In genomic region chr1:70134148-70134547, GRCh38 we compare ENCODE assay signal across 19 cellular contexts.
DNase-seq lines count a peak whose midpoint lies in the region; ATAC-seq, FAIRE-seq and TF ChIP-seq lines count a peak whose summit lies in the region.
"Had no signal": no experiment of that assay in that cellular context is flagged by ENCODE, and none has a peak within 500 bp of the region (broad histone marks: within the 10 kb centered on the region; RNA-seq: fewer than 3 reads in every experiment).

No MANE protein-coding gene starts in this region.

- FAIRE-seq in D721Med (lab: Jason Lieb, UNC), result peak; percentile 80
- FAIRE-seq: pancreas had no signal

- H3K4me3 ChIP-seq in HUES6 (ENCODE audit: low read depth, low read length), result peak overlapping the region; percentile 25; the same call in 1 of the 2 replicates
- H3K4me3 ChIP-seq: BLaER1, pancreas, smooth muscle cell, thoracic aorta had no signal

- no peaks in the 10 kb centered on the region for H3K27me3 Mint-ChIP-seq in WTC11 (ENCODE audit: low read depth)
- H3K27me3 Mint-ChIP-seq: brain had no signal

- in situ Hi-C loops in G401 (cut with HindIII; ENCODE audit: low sequenced_read_pairs), result loop anchor here (25.0 kb wide), 1 partner anchor 378 kb away; no protein-coding TSS in a partner anchor

- DNase-seq in D721Med (ENCODE audit: insufficient read length, low spot score) (no peak), WTC11 (ENCODE audit: low spot score) (no peak), myocyte (ENCODE audit: low read depth) (peak; percentile 87), GDM1 (lab: John Stamatoyannopoulos, UW) (no peak), Ammon's horn (ENCODE audit: low spot score) (no peak), G401 (ENCODE audit: low spot score) (no peak)
- DNase-seq: activated CD4-positive, alpha-beta T cell treated with anti-CD3 and anti-CD28 coated beads, Interleukin-2, amount 50 U/mL, for 48 hours; activated naive CD4-positive, alpha-beta T cell treated with anti-CD3 and anti-CD28 coated beads, Interleukin-2, amount 10 ng/mL, durations not matched to agents 7 days and 5 days; activated T-cell treated with anti-CD3 and anti-CD28 coated beads, Interleukin-2, amount 50 U/mL, for 1 hour; NCI-H1694 treated with DMSO at 0.1 percent for 48 hours; NCI-H446; pancreas had no signal

- H3K36me3 ChIP-seq in HUES6 (ENCODE audit: control insufficient read depth, insufficient read depth, low read length), result no peaks in the 10 kb centered on the region
- H3K36me3 ChIP-seq: BLaER1, pancreas, thoracic aorta had no signal

- TF ChIP-seq CTCF in D721Med (IDR thresholded peaks at IDR 0.05; ENCODE audit: insufficient read depth, missing control alignments) (no peak), WTC11 (IDR thresholded peaks at IDR 0.05) (no peak)

- H3K27me3 ChIP-seq in HUES6 (ENCODE audit: control insufficient read depth, insufficient read depth, low read length), result no peaks in the 10 kb centered on the region
- H3K27me3 ChIP-seq: BLaER1, pancreas had no signal

- peak overlapping the region; percentile 65; the same call in 1 of the 2 replicates for H3K27ac ChIP-seq in HUES6 (ENCODE audit: low read depth, low read length)
- H3K27ac ChIP-seq: BLaER1, pancreas, thoracic aorta had no signal

- peaks cover 31% of the 10 kb centered on the region for H3K4me1 Mint-ChIP-seq in WTC11

- H3K4me3 Mint-ChIP-seq in WTC11, result peak overlapping the region; percentile 9
- H3K4me3 Mint-ChIP-seq: activated naive CD4-positive, alpha-beta T cell treated with anti-CD3 and anti-CD28 coated beads, Interleukin-2, amount 10 ng/mL, durations not matched to agents 7 days and 5 days; brain had no signal

- POLR2A ChIA-PET in WTC11 (lab: Charles Lee), result no interaction called here

- no peak for ATAC-seq in WTC11
- ATAC-seq in HG03025 (IDR thresholded peaks at IDR 0.05; ENCODE audit: low FRiP score, unreplicated experiment), result no peak
- ATAC-seq: esophagus mucosa, pancreas had no signal

- H3K36me3 Mint-ChIP-seq in WTC11, result no peaks in the 10 kb centered on the region
- H3K36me3 Mint-ChIP-seq: activated naive CD4-positive, alpha-beta T cell treated with anti-CD3 and anti-CD28 coated beads, Interleukin-2, amount 10 ng/mL, durations not matched to agents 7 days and 5 days; brain had no signal

- H3K9ac ChIP-seq in HUES6 (ENCODE audit: low read length), result no peak overlapping the region
- H3K9ac ChIP-seq: BLaER1 had no signal

- H3K27ac Mint-ChIP-seq in WTC11, result peak overlapping the region; percentile 86
- H3K27ac Mint-ChIP-seq: activated naive CD4-positive, alpha-beta T cell treated with anti-CD3 and anti-CD28 coated beads, Interleukin-2, amount 10 ng/mL, durations not matched to agents 7 days and 5 days; brain had no signal

- H3K4me1 ChIP-seq in HUES6 (ENCODE audit: control insufficient read depth, insufficient read depth, low read length), result peaks cover 17% of the 10 kb centered on the region
- H3K4me1 ChIP-seq: pancreas had no signal

- no peaks in the 10 kb centered on the region for H3K9me3 Mint-ChIP-seq in WTC11
- H3K9me3 Mint-ChIP-seq: activated naive CD4-positive, alpha-beta T cell treated with anti-CD3 and anti-CD28 coated beads, Interleukin-2, amount 10 ng/mL, durations not matched to agents 7 days and 5 days; brain had no signal

- CTCF ChIA-PET in WTC11 (lab: Charles Lee), result interaction anchor here (1.0 to 2.4 kb wide), 2 partner anchors 9 to 15 kb away, joined by 4 to 11 read pairs; no protein-coding TSS in a partner anchor

- H3K9me3 ChIP-seq in HUES6 (ENCODE audit: control insufficient read depth, insufficient read depth, low read depth, low read length), result no peaks in the 10 kb centered on the region
- H3K9me3 ChIP-seq: BLaER1, pancreas, thoracic aorta had no signal

TF ChIP-seq in WTC11, 78 proteins besides CTCF, POLR2A, EP300 and RAD21:
- TF ChIP-seq MYBL2 (CRISPR knock-in tag; IDR thresholded peaks at IDR 0.05) (no peak), ZNF512 (CRISPR knock-in tag; IDR thresholded peaks at IDR 0.05; ENCODE audit: borderline replicate concordance) (no peak), TCF7 (CRISPR knock-in tag; IDR thresholded peaks at IDR 0.05; ENCODE audit: low read depth) (no peak), PRRX2 (CRISPR knock-in tag; IDR thresholded peaks at IDR 0.05) (no peak)
